ENCODE assay signal across 6 cellular contexts in the genomic region with DNA sequence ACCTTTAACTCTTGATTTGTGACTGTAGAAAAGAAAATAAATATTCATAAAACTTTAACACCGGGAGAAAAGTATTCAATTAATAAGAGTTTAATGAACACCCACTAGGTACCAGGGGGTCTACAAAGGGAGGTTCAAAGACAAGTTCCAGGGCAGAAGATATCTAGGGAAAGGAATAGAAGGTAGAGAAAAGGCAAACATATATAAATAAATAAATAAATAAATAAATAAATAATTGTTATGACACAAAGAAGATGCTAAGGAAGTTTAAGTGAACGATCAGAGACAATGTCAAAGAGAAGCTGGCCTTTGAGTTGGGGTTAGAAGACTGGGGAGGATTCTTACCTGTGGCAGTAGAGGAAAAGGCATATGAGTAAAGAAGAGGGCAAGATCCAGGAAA.
"Had no signal": no experiment of that assay in that cellular context is flagged by ENCODE, and none has a peak within 500 bp of the region (broad histone marks: within the 10 kb centered on the region; RNA-seq: fewer than 3 reads in every experiment).

No MANE protein-coding gene starts in this region.

- H3K27ac Mint-ChIP-seq: GM23338, H9 had no signal

- H3K9me3 Mint-ChIP-seq: GM23338, H9 had no signal

- H3K4me3 Mint-ChIP-seq: GM23338, H9 had no signal

- H3K4me1 Mint-ChIP-seq: GM23338 had no signal

- H3K4me3 ChIP-seq: GM23338, K562 had no signal

- DNase-seq: H9, HCEC 1CT, IMR-90, KG1 had no signal

- ATAC-seq: GM23338, K562 had no signal
